In the genomic region with DNA sequence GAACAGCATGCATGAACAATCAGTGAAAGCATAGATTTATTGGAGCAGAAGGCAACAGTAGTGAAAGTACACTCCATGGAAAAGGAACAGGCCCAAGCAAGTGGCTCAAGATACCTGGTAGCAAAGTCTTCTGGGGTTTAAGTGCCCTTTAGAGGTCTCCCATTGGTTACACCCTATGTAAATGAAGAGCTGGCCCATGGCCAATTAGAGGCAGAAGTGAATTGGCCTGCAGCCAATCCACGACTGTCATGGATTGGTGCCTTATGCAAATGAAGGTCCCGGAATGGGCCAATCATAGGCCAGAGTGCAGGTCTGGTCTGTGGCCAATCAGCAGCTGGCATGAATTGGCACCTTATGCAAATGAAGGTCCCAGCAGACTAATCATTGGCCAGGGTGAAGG, we compare ENCODE assay signal across 20 cellular contexts.
"Had no signal": no experiment of that assay in that cellular context is flagged by ENCODE, and none has a peak within 500 bp of the region (broad histone marks: within the 10 kb centered on the region; RNA-seq: fewer than 3 reads in every experiment).

No MANE protein-coding gene starts in this region.

- H3K27me3 Mint-ChIP-seq: activated CD4-positive, alpha-beta T cell treated with anti-CD3 and anti-CD28 coated beads, Interleukin-2, amount 10 ng/mL, durations not matched to agents 24 days and 14 days had no signal

- H3K4me1 Mint-ChIP-seq: activated CD4-positive, alpha-beta T cell treated with anti-CD3 and anti-CD28 coated beads, Interleukin-2, amount 10 ng/mL, durations not matched to agents 24 days and 14 days; brain; naive B cell; neural progenitor cell had no signal

- DNase-seq: activated CD4-positive, alpha-beta T cell treated with anti-CD3 and anti-CD28 coated beads, Interleukin-2, amount 10 ng/mL, durations not matched to agents 24 days and 14 days; activated CD4-positive, CD25-positive, alpha-beta regulatory T cell; activated CD8-positive, alpha-beta memory T cell treated with anti-CD3 and anti-CD28 coated beads, Interleukin-2, amount 50 U/mL, for 4 hours; activated CD8-positive, alpha-beta T cell treated with anti-CD3 and anti-CD28 coated beads, Interleukin-2, amount 10 ng/mL, durations not matched to agents 7 days and 5 days; activated gamma-delta T cell; activated T-cell treated with anti-CD3 and anti-CD28 coated beads, Interleukin-2, amount 50 U/mL, for 72 hours; amniotic stem cell; central memory CD4-positive, alpha-beta T cell; colonic mucosa; islet precursor cell; naive B cell; spleen; stomach had no signal

- H3K27me3 ChIP-seq: colonic mucosa, neural progenitor cell, spleen, thyroid gland had no signal

- H3K27ac Mint-ChIP-seq: activated CD4-positive, alpha-beta T cell treated with anti-CD3 and anti-CD28 coated beads, Interleukin-2, amount 10 ng/mL, durations not matched to agents 24 days and 14 days; activated CD8-positive, alpha-beta T cell treated with anti-CD3 and anti-CD28 coated beads, Interleukin-2, amount 10 ng/mL, durations not matched to agents 7 days and 5 days; activated naive CD8-positive, alpha-beta T cell; activated T-cell treated with anti-CD3 and anti-CD28 coated beads, Interleukin-2, amount 50 U/mL, for 72 hours; brain; naive B cell; neural progenitor cell had no signal

- H3K36me3 ChIP-seq: colonic mucosa, neural progenitor cell, spleen, stomach, thyroid gland had no signal

- H3K4me3 Mint-ChIP-seq: activated CD4-positive, alpha-beta T cell treated with anti-CD3 and anti-CD28 coated beads, Interleukin-2, amount 10 ng/mL, durations not matched to agents 24 days and 14 days; activated CD8-positive, alpha-beta T cell treated with anti-CD3 and anti-CD28 coated beads, Interleukin-2, amount 10 ng/mL, durations not matched to agents 7 days and 5 days; activated naive CD8-positive, alpha-beta T cell; activated T-cell treated with anti-CD3 and anti-CD28 coated beads, Interleukin-2, amount 50 U/mL, for 72 hours; brain; naive B cell; neural progenitor cell had no signal

- H3K9me3 Mint-ChIP-seq: activated CD4-positive, alpha-beta T cell treated with anti-CD3 and anti-CD28 coated beads, Interleukin-2, amount 10 ng/mL, durations not matched to agents 24 days and 14 days; activated T-cell treated with anti-CD3 and anti-CD28 coated beads, Interleukin-2, amount 50 U/mL, for 72 hours had no signal

- H3K9ac ChIP-seq: neural progenitor cell had no signal

- H3K4me2 ChIP-seq: neural progenitor cell had no signal

- H3K9me3 ChIP-seq: colonic mucosa, stomach, thyroid gland had no signal

- H3K4me3 ChIP-seq: colonic mucosa, neural progenitor cell, spleen, stomach, thyroid gland had no signal

- H2AFZ ChIP-seq: neural progenitor cell had no signal

- H3K27ac ChIP-seq: colonic mucosa, neural progenitor cell, spleen, stomach had no signal

- H3K4me1 ChIP-seq: colonic mucosa, neural progenitor cell, spleen, stomach had no signal

- H3K36me3 Mint-ChIP-seq: activated naive CD8-positive, alpha-beta T cell; brain; naive B cell; neural progenitor cell had no signal

- ATAC-seq: activated CD8-positive, alpha-beta T cell treated with anti-CD3 and anti-CD28 coated beads, Interleukin-2, amount 10 ng/mL, durations not matched to agents 7 days and 5 days; activated T-cell treated with anti-CD3 and anti-CD28 coated beads, Interleukin-2, amount 50 U/mL, for 72 hours; esophagus mucosa; left lobe of liver; sciatic nerve had no signal
